14 cellular contexts compared by ENCODE assay signal in the genomic region with DNA sequence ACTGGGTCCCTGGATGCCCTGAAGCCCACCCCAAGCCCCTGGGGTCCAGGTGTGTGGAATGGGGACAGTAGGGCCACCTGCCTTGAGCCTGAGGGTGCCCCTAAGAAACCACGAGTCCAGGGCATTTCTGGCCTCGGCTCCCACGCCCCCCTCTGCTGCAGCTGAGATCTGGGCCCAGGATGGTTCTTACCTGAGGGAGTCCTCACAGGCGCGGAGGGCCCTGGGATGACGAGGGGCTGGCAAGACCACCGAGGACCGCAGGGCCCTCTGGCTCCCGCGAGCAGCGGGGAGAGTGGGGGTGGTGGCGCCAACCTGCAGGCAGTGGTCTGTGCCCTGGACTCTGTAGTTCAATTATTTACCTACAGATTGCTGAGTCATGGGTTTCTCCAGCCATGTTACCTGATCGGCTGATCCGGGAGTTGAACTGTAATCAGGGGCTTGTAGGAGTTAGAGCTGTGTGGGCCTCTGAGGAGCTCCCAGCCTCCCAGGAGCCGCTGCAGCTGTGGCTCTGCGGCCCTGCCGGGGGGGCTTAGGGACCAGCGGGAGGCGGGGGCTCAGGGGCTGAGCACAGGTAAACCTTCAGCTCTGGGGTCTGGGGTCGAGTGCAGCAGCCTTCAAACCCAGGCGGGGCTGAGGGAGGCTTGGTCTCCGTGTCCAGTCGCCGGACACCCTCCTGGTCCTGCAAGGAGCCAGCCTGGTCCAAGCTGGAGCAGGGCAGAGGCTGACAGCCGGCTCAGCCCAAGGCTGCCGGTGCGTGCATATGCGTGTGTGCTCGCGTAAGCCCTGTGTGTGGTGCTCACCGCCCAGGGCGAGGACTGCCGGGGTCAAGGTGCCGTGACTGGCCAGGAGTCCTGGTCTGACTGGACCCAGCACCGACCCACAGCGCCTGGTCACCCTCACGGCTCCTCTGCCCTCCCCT. TPM values are rescaled to one million over a fixed set of nuclear protein-coding genes. Genes with fewer than 3 reads are reported as not detected.
DNase-seq lines count a peak whose midpoint lies in the region; ATAC-seq, FAIRE-seq and TF ChIP-seq lines count a peak whose summit lies in the region.
"Had no signal": no experiment of that assay in that cellular context is flagged by ENCODE, and none has a peak within 500 bp of the region (broad histone marks: within the 10 kb centered on the region; RNA-seq: fewer than 3 reads in every experiment).

A gene with protein sequence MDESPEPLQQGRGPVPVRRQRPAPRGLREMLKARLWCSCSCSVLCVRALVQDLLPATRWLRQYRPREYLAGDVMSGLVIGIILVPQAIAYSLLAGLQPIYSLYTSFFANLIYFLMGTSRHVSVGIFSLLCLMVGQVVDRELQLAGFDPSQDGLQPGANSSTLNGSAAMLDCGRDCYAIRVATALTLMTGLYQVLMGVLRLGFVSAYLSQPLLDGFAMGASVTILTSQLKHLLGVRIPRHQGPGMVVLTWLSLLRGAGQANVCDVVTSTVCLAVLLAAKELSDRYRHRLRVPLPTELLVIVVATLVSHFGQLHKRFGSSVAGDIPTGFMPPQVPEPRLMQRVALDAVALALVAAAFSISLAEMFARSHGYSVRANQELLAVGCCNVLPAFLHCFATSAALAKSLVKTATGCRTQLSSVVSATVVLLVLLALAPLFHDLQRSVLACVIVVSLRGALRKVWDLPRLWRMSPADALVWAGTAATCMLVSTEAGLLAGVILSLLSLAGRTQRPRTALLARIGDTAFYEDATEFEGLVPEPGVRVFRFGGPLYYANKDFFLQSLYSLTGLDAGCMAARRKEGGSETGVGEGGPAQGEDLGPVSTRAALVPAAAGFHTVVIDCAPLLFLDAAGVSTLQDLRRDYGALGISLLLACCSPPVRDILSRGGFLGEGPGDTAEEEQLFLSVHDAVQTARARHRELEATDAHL (minus strand): TSS at position 294 of the 919 bp plus-strand sequence. CDS start 1,701 bp downstream, outside the sequence.

- H3K4me1 ChIP-seq in OCI-LY1 (ENCODE audit: insufficient read depth, low read length, severe bottlenecking) (peaks cover 21% of the 10 kb centered on the region), keratinocyte (ENCODE audit: control insufficient read depth, extremely low read depth, insufficient read depth, low read length) (no peaks in the 10 kb centered on the region), prostate gland (replicated peaks) (peaks cover 12% of the 10 kb centered on the region)

- dilution Hi-C loops in keratinocyte (cut with MboI; ENCODE audit: extremely low pct_ligation_motif_present, low sequenced_read_pairs) = no loop called here

- FAIRE-seq in keratinocyte (lab: Jason Lieb, UNC) = no peak

- H3K9me3 ChIP-seq in OCI-LY1 (ENCODE audit: low read length) (no peaks in the 10 kb centered on the region), keratinocyte (ENCODE audit: control insufficient read depth, low read depth, low read length) (no peaks in the 10 kb centered on the region), prostate gland (no peaks in the 10 kb centered on the region)

- TF ChIP-seq CTCF in OCI-LY1 (IDR thresholded peaks at IDR 0.05; ENCODE audit: low read length) = no peak
- no peak for TF ChIP-seq CTCF in keratinocyte (optimal IDR thresholded peaks at IDR 0.05 in 1 of 3, IDR thresholded peaks at IDR 0.05 in 1 of 3, conservative IDR thresholded peaks at IDR 0.05 in 1 of 3; ENCODE audit: extremely low read depth in 1 of 3, insufficient read depth in 2 of 3, low read length in 3 of 3)
- no peak for TF ChIP-seq CTCF in prostate gland (IDR thresholded peaks at IDR 0.05)

- intact Hi-C loops in prostate gland (cut with DNase I) = no loop called here

- H3K36me3 ChIP-seq in OCI-LY1 (ENCODE audit: insufficient read depth, low read length) (no peaks in the 10 kb centered on the region), keratinocyte (ENCODE audit: control insufficient read depth in 2 of 2, extremely low read depth in 1 of 2, insufficient read depth in 2 of 2, low read length in 2 of 2) (no peaks in the 10 kb centered on the region), prostate gland (no peaks in the 10 kb centered on the region)

- DNase-seq in Caki2 (ENCODE audit: low read depth) = peak; percentile 79
- DNase-seq in keratinocyte (ENCODE audit: low read depth, low spot score) = no peak
- DNase-seq in prostate gland (ENCODE audit: low spot score) = no peak
- no peak for DNase-seq in NCI-H2081 treated with DMSO at 0.1 percent for 48 hours (lab: John Stamatoyannopoulos, UW)
- DNase-seq: activated naive CD8-positive, alpha-beta T cell treated with anti-CD3 and anti-CD28 coated beads, Interleukin-2, amount 10 ng/mL, durations not matched to agents 7 days and 5 days; CD8-positive, alpha-beta T cell; GOT3; NCI-H146 had no signal

- H4K20me1 ChIP-seq in OCI-LY1 (ENCODE audit: insufficient read depth, low read length) = no peaks in the 10 kb centered on the region
- H4K20me1 ChIP-seq in keratinocyte (ENCODE audit: control insufficient read depth, extremely low read depth, insufficient read depth, low read length) = no peaks in the 10 kb centered on the region

- no peak within 1 kb of the TSS for H2AFZ ChIP-seq in OCI-LY1 (ENCODE audit: low read length)
- no peak within 1 kb of the TSS for H2AFZ ChIP-seq in keratinocyte (ENCODE audit: control insufficient read depth, low read length)

- H3K79me2 ChIP-seq in OCI-LY1 (ENCODE audit: insufficient read depth, low read length) (no peaks in the 10 kb centered on the region), keratinocyte (ENCODE audit: control insufficient read depth, insufficient read depth, low read length) (no peaks in the 10 kb centered on the region)

- H3K4me3 ChIP-seq in OCI-LY1 (ENCODE audit: low read depth, low read length, poor library complexity, severe bottlenecking) = peak within 1 kb of the TSS; percentile 52
- H3K4me3 ChIP-seq in keratinocyte (ENCODE audit: control insufficient read depth in 2 of 3, extremely low read depth in 1 of 3, insufficient read depth in 2 of 3, low read depth in 1 of 3, low read length in 3 of 3) = no peak within 1 kb of the TSS
- H3K4me3 ChIP-seq in prostate gland = no peak within 1 kb of the TSS
- H3K4me3 ChIP-seq: smooth muscle cell had no signal

- H3K27me3 ChIP-seq in OCI-LY1 (ENCODE audit: insufficient read depth, low read length) (no peaks in the 10 kb centered on the region), keratinocyte (ENCODE audit: control insufficient read depth, extremely low read depth, insufficient read depth, low read length) (peaks cover 24% of the 10 kb centered on the region), prostate gland (replicated peaks; ENCODE audit: insufficient read depth) (no peaks in the 10 kb centered on the region)

- H3K9ac ChIP-seq in OCI-LY1 (ENCODE audit: low read length) (peak within 1 kb of the TSS; percentile 56), keratinocyte (ENCODE audit: control insufficient read depth, extremely low read depth, insufficient read depth, low read length) (no peak within 1 kb of the TSS)

- peak within 1 kb of the TSS; percentile 68 for H3K4me2 ChIP-seq in OCI-LY1 (ENCODE audit: low read length)
- H3K4me2 ChIP-seq in keratinocyte (ENCODE audit: control insufficient read depth, extremely low read depth, insufficient read depth, low read depth, low read length) = peak within 1 kb of the TSS; percentile 17
- H3K4me2 ChIP-seq: smooth muscle cell had no signal

- 82% methylated on average over 37 of the region's 37 CpGs for WGBS in prostate gland

- TF ChIP-seq POLR2A in prostate gland (IDR thresholded peaks at IDR 0.05) = no peak

- H3F3A ChIP-seq in OCI-LY1 (ENCODE audit: insufficient read depth, low read length) = no peaks in the 10 kb centered on the region

- H3K9me2 ChIP-seq in OCI-LY1 (ENCODE audit: low read depth, low read length) = no peaks in the 10 kb centered on the region

- in situ Hi-C loops in Caki2 (cut with HindIII; ENCODE audit: low pct_unique_long_range_greater_than_20kb, low sequenced_read_pairs) = no loop called here

- H3K27ac ChIP-seq in OCI-LY1 (ENCODE audit: low read depth, low read length, poor library complexity, severe bottlenecking) (no peak within 1 kb of the TSS), keratinocyte (ENCODE audit: control insufficient read depth, insufficient read depth, low read length) (no peak within 1 kb of the TSS), prostate gland (peak within 1 kb of the TSS; percentile 17 to 70)

- no peaks in the 10 kb centered on the region for H3K9me1 ChIP-seq in keratinocyte (ENCODE audit: control insufficient read depth, extremely low read depth, insufficient read depth, low read length)

- ATAC-seq in GM21360 (IDR thresholded peaks at IDR 0.05; ENCODE audit: unreplicated experiment) (no peak), GM21447 (IDR thresholded peaks at IDR 0.05; ENCODE audit: unreplicated experiment) (no peak), GM21619 (IDR thresholded peaks at IDR 0.05; ENCODE audit: unreplicated experiment) (no peak)
- ATAC-seq: CD8-positive, alpha-beta T cell had no signal

RNA-seq across cellular contexts. Expression of the gene that starts here (rescaled TPM):
- total RNA-seq in Caki2 (2014; rRNA removed; shearing (Covaris generic); ENCODE audit: low replicate concordance) = 3.0 and 6.9 TPM in 2 replicates
- polyA plus RNA-seq in keratinocyte = not detected in 3 replicates
- polyA plus RNA-seq in keratinocyte (2011; ENCODE audit: low read depth) = not detected
- polyA plus RNA-seq in keratinocyte (2011; cell fraction: cytosol; rRNA removed) = not detected in 2 replicates
- not detected in 2 replicates for polyA plus RNA-seq in keratinocyte (2011; cell fraction: nucleus; rRNA removed)
- 0.18 and 0.69 TPM in 2 replicates for polyA plus RNA-seq in keratinocyte (2012; ENCODE audit: low replicate concordance)
- not detected in 3 replicates for polyA minus RNA-seq in keratinocyte
- not detected for polyA minus RNA-seq in keratinocyte (2011; cell fraction: cytosol; rRNA and poly(A)+ RNA removed)
- polyA minus RNA-seq in keratinocyte (2011; cell fraction: nucleus; rRNA and poly(A)+ RNA removed) = not detected in 2 replicates
- total RNA-seq in prostate gland = under 1 TPM; 0.27 to 0.34 TPM
- total RNA-seq: activated CD8-positive, alpha-beta memory T cell treated with anti-CD3 and anti-CD28 coated beads for 36 hours had no signal

Comparison
In these comparisons a context has a peak if more than half of its experiments do, and no peak if none do; other contexts are left out.
1. H3K27ac ChIP-seq: peak in prostate gland (2 of 2); none in OCI-LY1 (single experiment) and keratinocyte (single experiment).